In genomic region chr6:165662671-165663282, GRCh38 we compare ENCODE assay signal across 8 cellular contexts. TPM values are rescaled to one million over a fixed set of nuclear protein-coding genes. Genes with fewer than 3 reads are reported as not detected.
DNase-seq lines count a peak whose midpoint lies in the region; ATAC-seq and TF ChIP-seq lines count a peak whose summit lies in the region.

TSS of gene PDE10A (minus strand) at chr6:165663241. CDS start at chr6:165662811, 430 bp downstream.

- TF ChIP-seq POLR2A in IMR-90 (IDR thresholded peaks at IDR 0.05; ENCODE audit: low read depth, low read length) (0 out of 2 replicates have a peak, but pooled peaks have one; percentile 33), transverse colon (IDR thresholded peaks at IDR 0.05) (no peak)

- 0 out of 2 replicates have a peak, but pooled peaks cover 3% of the 10 kb centered on the region for H3K9me2 ChIP-seq in PC-9 (ENCODE audit: insufficient read depth)

- WGBS in IMR-90 (ENCODE audit: extremely low coverage in 2 of 2, insufficient read length in 1 of 2), 2 experiments: 0% methylated on average over 47 of the region's 81 CpGs; no CpG with 5 or more reads in 1 of the 2 experiments
- no CpG with 5 or more reads among the region's 81 CpGs for WGBS in transverse colon (ENCODE audit: low coverage in 1 of 2), 2 donors

- TF ChIP-seq EP300 in transverse colon (IDR thresholded peaks at IDR 0.05; ENCODE audit: low read depth): no peak

- H4K91ac ChIP-seq in IMR-90 (ENCODE audit: insufficient read depth, low read depth, low read length): peak within 1 kb of the TSS; percentile 11

- peak within 1 kb of the TSS; percentile 66; the same call in 1 of the 2 replicates for H3K23ac ChIP-seq in IMR-90 (ENCODE audit: low read depth, low read length)

- H3K4me1 ChIP-seq in IMR-90 (ENCODE audit: control insufficient read depth, insufficient read depth, low read length): peaks cover 11% of the 10 kb centered on the region
- H3K4me1 ChIP-seq in transverse colon: peaks cover 6 to 29% (median 25%) of the 10 kb centered on the region in 4 donors
- no peaks in the 10 kb centered on the region for H3K4me1 ChIP-seq in PC-9 (replicated peaks; ENCODE audit: insufficient read depth)

- H2BK15ac ChIP-seq in IMR-90 (ENCODE audit: low read depth, low read length): no peak within 1 kb of the TSS

- H3K18ac ChIP-seq in IMR-90 (ENCODE audit: low read depth, low read length): no peak within 1 kb of the TSS

- POLR2A ChIA-PET in IMR-90 (lab: Charles Lee; ENCODE audit: unreplicated experiment) (no interaction called here), PC-9 (lab: Charles Lee; ENCODE audit: unreplicated experiment) (no interaction called here)

- peaks cover 5% of the 10 kb centered on the region; the same call in 1 of the 2 replicates for H3K9me1 ChIP-seq in IMR-90 (ENCODE audit: insufficient read depth, low read length)

- H3K4me2 ChIP-seq in IMR-90 (ENCODE audit: low read depth, low read length): peak within 1 kb of the TSS; percentile 95
- H3K4me2 ChIP-seq in PC-9: no peak within 1 kb of the TSS

- H2BK5ac ChIP-seq in IMR-90 (ENCODE audit: low read depth, low read length, poor library complexity, severe bottlenecking): peak within 1 kb of the TSS; percentile 20

- peaks cover 17% of the 10 kb centered on the region for H4K20me1 ChIP-seq in IMR-90 (ENCODE audit: insufficient read depth, low read length)
- no peaks in the 10 kb centered on the region for H4K20me1 ChIP-seq in PC-9 (ENCODE audit: insufficient read depth)

- peak within 1 kb of the TSS; percentile 40 for H2BK120ac ChIP-seq in IMR-90 (ENCODE audit: low read depth, low read length)

- H3K4me3 ChIP-seq in IMR-90 (ENCODE audit: insufficient read depth, low read depth, low read length) (peak within 1 kb of the TSS; percentile 75), dorsolateral prefrontal cortex (peak within 1 kb of the TSS; percentile 46 to 78 (median 66)), transverse colon (peak within 1 kb of the TSS; percentile 24 to 58 (median 42)), PC-9 (no peak within 1 kb of the TSS)

- no peak for TF ChIP-seq RAD21 in IMR-90 (IDR thresholded peaks at IDR 0.05; ENCODE audit: low read length)

- TF ChIP-seq CTCF in IMR-90 (conservative IDR thresholded peaks at IDR 0.05; ENCODE audit: low read depth, low read length) (no peak), dorsolateral prefrontal cortex (IDR thresholded peaks at IDR 0.05 in 54 of 56, conservative IDR thresholded peaks at IDR 0.05 in 2 of 56; ENCODE audit: low read depth in 1 of 56, partially characterized antibody in 56 of 56) (peak in 3 of 56 donors; percentile 6 to 9 (median 8)), transverse colon (IDR thresholded peaks at IDR 0.05) (no peak), PC-9 (conservative IDR thresholded peaks at IDR 0.05) (no peak)

- in situ Hi-C loops in ACHN (cut with HindIII; ENCODE audit: low pct_ligation_motif_present, low pct_unique_long_range_greater_than_20kb, low sequenced_read_pairs): no loop called here
- in situ Hi-C loops in IMR-90 (cut with MboI; ENCODE audit: low sequenced_read_pairs): no loop called here
- in situ Hi-C loops in transverse colon (cut with MboI; ENCODE audit: low pct_ligation_motif_present in 1 of 4, low pct_unique_long_range_greater_than_20kb in 1 of 4, low sequenced_read_pairs in 3 of 4): no loop called here

- no peaks in the 10 kb centered on the region for H3K79me2 ChIP-seq in PC-9 (ENCODE audit: low read depth)

- H2AFZ ChIP-seq in IMR-90 (replicated peaks; ENCODE audit: low read length, poor library complexity) (peak within 1 kb of the TSS; percentile 93), PC-9 (no peak within 1 kb of the TSS)

- intact Hi-C loops in IMR-90 (cut with micrococcal nuclease): loop anchor here (1.0 to 10.0 kb wide), 5 partner anchors 66 to 442 kb away; no protein-coding TSS in a partner anchor
- intact Hi-C loops in dorsolateral prefrontal cortex (cut with DNase I): loop anchor here in 1 of 2 donors (5.0 kb wide), 1 partner anchor 90 kb away; no protein-coding TSS in a partner anchor
- intact Hi-C loops in transverse colon (cut with DNase I; ENCODE audit: low total_unique reads): no loop called here
- intact Hi-C loops in PC-9 (cut with micrococcal nuclease; ENCODE audit: unreplicated experiment): no loop called here

- H2AK9ac ChIP-seq in IMR-90 (replicated peaks; ENCODE audit: low read depth, low read length, poor library complexity): peak within 1 kb of the TSS; percentile 80

- BruUV-seq in IMR-90 (replicated peaks; lab: Mats Ljungman, UMichigan): no TSS peak
- BruUV-seq in PC-9 (replicated peaks; lab: Mats Ljungman, UMichigan): no TSS peak

- peak within 1 kb of the TSS; percentile 46; the same call in 1 of the 2 replicates for H3K56ac ChIP-seq in IMR-90 (ENCODE audit: extremely low read depth, insufficient read depth, low read length)

- H3K27ac ChIP-seq in IMR-90 (ENCODE audit: insufficient read depth, low read length): peak within 1 kb of the TSS; percentile 65
- H3K27ac ChIP-seq in dorsolateral prefrontal cortex: peak within 1 kb of the TSS in 39 of 59 donors; percentile 21 to 87 (median 66)
- peak within 1 kb of the TSS; percentile 56 to 70 (median 58) for H3K27ac ChIP-seq in transverse colon
- no peak within 1 kb of the TSS for H3K27ac ChIP-seq in PC-9

- peak within 1 kb of the TSS; percentile 65 for H3K4ac ChIP-seq in IMR-90 (ENCODE audit: low read depth, low read length)

- H4K8ac ChIP-seq in IMR-90 (ENCODE audit: low read depth in 2 of 2, low read length in 2 of 2): peak within 1 kb of the TSS; percentile 2 to 9; a peak in 2 of 4 replicates

- H3F3A ChIP-seq in PC-9 (ENCODE audit: insufficient read depth, low read depth): no peaks in the 10 kb centered on the region

- dilution Hi-C loops in IMR-90 (cut with HindIII; ENCODE audit: low sequenced_read_pairs, unreplicated experiment): no loop called here

- H2AK5ac ChIP-seq in IMR-90 (ENCODE audit: low read depth, low read length): no peak within 1 kb of the TSS

- peaks cover 7 to 22% of the 10 kb centered on the region in 2 experiments; a peak in 2 of 4 replicates for H3K79me1 ChIP-seq in IMR-90 (ENCODE audit: low read depth in 1 of 2, low read length in 2 of 2)

- H3K9ac ChIP-seq in IMR-90 (ENCODE audit: low read depth, low read length): peak within 1 kb of the TSS; percentile 37

- H3K9me3 ChIP-seq in IMR-90 (ENCODE audit: control insufficient read depth, insufficient read depth, low read length) (no peaks in the 10 kb centered on the region), transverse colon (no peaks in the 10 kb centered on the region), PC-9 (ENCODE audit: insufficient read depth, low read depth) (no peaks in the 10 kb centered on the region)

- no peak within 1 kb of the TSS for H2BK20ac ChIP-seq in IMR-90 (ENCODE audit: low read depth, low read length)

- H4K5ac ChIP-seq in IMR-90 (ENCODE audit: low read depth, low read length): no peak within 1 kb of the TSS

- H3K36me3 ChIP-seq in IMR-90 (ENCODE audit: control insufficient read depth, insufficient read depth, low read length): no peaks in the 10 kb centered on the region
- no peaks in the 10 kb centered on the region for H3K36me3 ChIP-seq in transverse colon
- no peaks in the 10 kb centered on the region for H3K36me3 ChIP-seq in PC-9 (ENCODE audit: low read depth)

- DNase-seq in ACHN: peak; percentile 82
- DNase-seq in IMR-90: peak; percentile 55
- peak in 1 of 10 donors; percentile 54 for DNase-seq in dorsolateral prefrontal cortex
- DNase-seq in lung microvascular endothelial cell (ENCODE audit: low read depth in 2 of 2): peak; percentile 23 to 75
- no peak for DNase-seq in transverse colon
- DNase-seq in PC-9: no peak
- DNase-seq in stimulated activated naive CD4-positive, alpha-beta T cell (lab: John Stamatoyannopoulos, UW): no peak
- no peak for DNase-seq in superior temporal gyrus (ENCODE audit: extremely low spot score)

- no peak within 1 kb of the TSS for H3K14ac ChIP-seq in IMR-90 (replicated peaks; ENCODE audit: low read depth, low read length)

- H3K27me3 ChIP-seq in IMR-90 (ENCODE audit: control insufficient read depth, insufficient read depth, low read length) (peaks cover 3% of the 10 kb centered on the region), dorsolateral prefrontal cortex (peaks cover 0 to 73% (median 31%) of the 10 kb centered on the region in 45 donors), transverse colon (peaks cover 91% of the 10 kb centered on the region), PC-9 (ENCODE audit: insufficient read depth, low read depth) (peaks cover 5% of the 10 kb centered on the region; the same call in 1 of the 2 replicates)

- ATAC-seq in IMR-90 (ENCODE audit: low read depth): peak; percentile 76

- CTCF ChIA-PET in IMR-90 (lab: Yijun Ruan, JAX): no interaction called here
- CTCF ChIA-PET in PC-9 (lab: Charles Lee): no interaction called here

TF ChIP-seq in IMR-90, 13 proteins besides CTCF, POLR2A, EP300 and RAD21 (continues in another document):
- no peak for TF ChIP-seq MAZ (IDR thresholded peaks at IDR 0.05; ENCODE audit: borderline replicate concordance, low read depth, low read length)
- no peak for TF ChIP-seq SMC3 (IDR thresholded peaks at IDR 0.05; ENCODE audit: low read depth, low read length)
- no peak for TF ChIP-seq RCOR1 (IDR thresholded peaks at IDR 0.05; ENCODE audit: insufficient replicate concordance, low read length)
- TF ChIP-seq CEBPB (IDR thresholded peaks at IDR 0.05; ENCODE audit: low read depth, low read length): no peak
- TF ChIP-seq MAFK (IDR thresholded peaks at IDR 0.05; ENCODE audit: low read depth, low read length): no peak
- no peak for TF ChIP-seq ELK1 (IDR thresholded peaks at IDR 0.05; ENCODE audit: borderline replicate concordance, low read depth, low read length)
- TF ChIP-seq FOS (IDR thresholded peaks at IDR 0.05; ENCODE audit: low read depth, low read length): no peak
- TF ChIP-seq BHLHE40 (IDR thresholded peaks at IDR 0.05; ENCODE audit: low read depth, low read length): no peak
- no peak for TF ChIP-seq RFX5 (IDR thresholded peaks at IDR 0.05; ENCODE audit: low read depth, low read length)
- TF ChIP-seq CHD1 (IDR thresholded peaks at IDR 0.05; ENCODE audit: low read depth, low read length): no peak

RNA-seq across cellular contexts. Expression of gene PDE10A, which starts in this region (rescaled TPM):
- total RNA-seq in IMR-90 (2012; rRNA removed) (12.4 and 15.8 TPM in 2 replicates), dorsolateral prefrontal cortex (10 to 100 TPM; 16.1 to 90.5 (median 38.5) TPM), lung microvascular endothelial cell (4.6 and 6.3 TPM in 2 replicates), transverse colon (10 to 100 TPM in 1 of 4 donors, 1 to 10 TPM in 3; 1.4 to 15.3 (median 4.3) TPM), PC-9 (2021) (not detected in 2 replicates)
- polyA plus RNA-seq in IMR-90 (2012; rRNA removed): 3.4 and 3.9 TPM in 2 replicates
- 2.7 and 3.3 TPM in 2 replicates for polyA plus RNA-seq in IMR-90 (2012; cell fraction: cytosol; rRNA removed)
- polyA plus RNA-seq in IMR-90 (2012; cell fraction: nucleus; rRNA removed; ENCODE audit: low replicate concordance): 6.8 and 27.2 TPM in 2 replicates

Comparison
In these comparisons a context has a peak if more than half of its experiments do, and no peak if none do; other contexts are left out.
1. DNase-seq: peak in ACHN (single experiment), IMR-90 (single experiment) and lung microvascular endothelial cell (2 of 2); none in transverse colon (single experiment), PC-9 (0 of 2), stimulated activated naive CD4-positive, alpha-beta T cell (0 of 6) and superior temporal gyrus (single experiment).